Comparison of ENCODE assay signal across 18 cellular contexts in the genomic region with DNA sequence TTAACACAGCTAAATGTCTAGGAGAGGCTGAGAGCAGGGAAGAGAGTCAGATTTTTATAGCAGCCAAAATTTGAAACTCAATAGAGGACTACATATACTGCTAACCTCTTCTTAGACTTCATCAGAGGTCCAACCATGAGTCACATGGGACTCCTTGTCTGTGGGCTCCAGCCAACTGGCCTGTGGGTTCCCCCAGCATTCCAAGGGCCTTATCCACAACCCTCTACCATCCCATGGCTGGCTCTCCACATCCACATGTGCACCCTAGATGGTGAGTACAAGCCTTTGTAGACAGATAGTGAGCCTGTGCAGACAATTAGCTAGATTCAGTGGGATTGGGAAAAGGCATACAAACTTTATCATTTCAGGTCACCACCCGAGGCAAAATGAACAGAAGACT.
"Had no signal": no experiment of that assay in that cellular context is flagged by ENCODE, and none has a peak within 500 bp of the region (broad histone marks: within the 10 kb centered on the region; RNA-seq: fewer than 3 reads in every experiment).

No MANE protein-coding gene starts in this region.

- H3K9ac ChIP-seq: neural progenitor cell had no signal

- H3K4me3 ChIP-seq: gastroesophageal sphincter, lung, neural progenitor cell, right lobe of liver, testis had no signal

- H3K9me3 ChIP-seq: right lobe of liver, testis had no signal

- H3K27me3 ChIP-seq: gastroesophageal sphincter, neural progenitor cell, right lobe of liver, testis had no signal

- H3K4me2 ChIP-seq: neural progenitor cell had no signal

- DNase-seq: activated B cell treated with CpG ODN at 0.5 μM for 24 hours; activated CD4-positive, alpha-beta T cell treated with anti-CD3 and anti-CD28 coated beads, Interleukin-2, amount 10 ng/mL, durations not matched to agents 24 days and 14 days; activated CD8-positive, alpha-beta memory T cell treated with anti-CD3 and anti-CD28 coated beads, Interleukin-2, amount 50 U/mL, for 4 hours; activated CD8-positive, alpha-beta T cell treated with anti-CD3 and anti-CD28 coated beads, Interleukin-2, amount 10 ng/mL, durations not matched to agents 7 days and 5 days; activated gamma-delta T cell; activated T-cell treated with anti-CD3 and anti-CD28 coated beads, Interleukin-2, amount 50 U/mL, for 72 hours; amniotic stem cell; cortex of kidney; effector CD4-positive, alpha-beta T cell; midbrain; naive B cell; right lobe of liver; T-helper 2 cell; testis had no signal

- H3K36me3 ChIP-seq: gastroesophageal sphincter, neural progenitor cell, right lobe of liver had no signal

- H2AFZ ChIP-seq: neural progenitor cell had no signal

- ATAC-seq: activated CD8-positive, alpha-beta T cell treated with anti-CD3 and anti-CD28 coated beads, Interleukin-2, amount 10 ng/mL, durations not matched to agents 7 days and 5 days; activated naive CD4-positive, alpha-beta T cell treated with anti-CD3 and anti-CD28 coated beads, Interleukin-2, amount 50 U/mL, for 72 hours; activated T-cell treated with anti-CD3 and anti-CD28 coated beads, Interleukin-2, amount 50 U/mL, for 72 hours; gastroesophageal sphincter; right lobe of liver had no signal

- H3K27ac ChIP-seq: gastroesophageal sphincter, neural progenitor cell, right lobe of liver, testis had no signal

- H3K4me1 ChIP-seq: gastroesophageal sphincter, neural progenitor cell, right lobe of liver, testis had no signal
